24 cellular contexts compared by ENCODE assay signal in genomic region chr5:154949758-154950157, GRCh38.
"Had no signal": no experiment of that assay in that cellular context is flagged by ENCODE, and none has a peak within 500 bp of the region (broad histone marks: within the 10 kb centered on the region; RNA-seq: fewer than 3 reads in every experiment).

No MANE protein-coding gene starts in this region.

- H3K4me3 ChIP-seq: cardiac muscle cell, esophagus squamous epithelium, left ventricle myocardium inferior, right lobe of liver, stomach, suprapubic skin, tibial nerve had no signal

- FAIRE-seq: small intestine had no signal

- H3K9me3 Mint-ChIP-seq: activated naive CD4-positive, alpha-beta T cell treated with anti-CD3 and anti-CD28 coated beads, Interleukin-2, amount 50 U/mL, for 72 hours; activated T-cell treated with anti-CD3 and anti-CD28 coated beads, Interleukin-2, amount 50 U/mL, for 24 hours; activated T-helper 17 cell treated with anti-CD3 and anti-CD28 coated beads, Interleukin-2, amount 50 U/mL, for 72 hours; dendritic cell treated with granulocyte-macrophage colony-stimulating factor and Interleukin-4, amounts not matched to agents 40 ng/mL and 50 ng/mL, for 4 days; nephron progenitor cell; stimulated activated memory B cell treated with anti-CD40 and anti-IgM and Interleukin-4, amounts not matched to agents 10 μg/mL and 1 μg/mL and 100 μg/mL, for 72 hours; WTC11 had no signal

- H3K27me3 ChIP-seq: cardiac muscle cell, esophagus squamous epithelium, right lobe of liver, stomach, suprapubic skin, tibial nerve had no signal

- DNase-seq: activated CD4-positive, alpha-beta T cell treated with anti-CD3 and anti-CD28 coated beads, Interleukin-2, amount 50 U/mL, for 4 hours; activated CD8-positive, alpha-beta memory T cell treated with anti-CD3 and anti-CD28 coated beads for 24 hours; activated CD8-positive, alpha-beta memory T cell treated with anti-CD3 and anti-CD28 coated beads, Interleukin-2, amount 50 U/mL, for 4 hours; activated T-cell treated with anti-CD3 and anti-CD28 coated beads, Interleukin-2, amount 50 U/mL, for 24 hours; amygdala; effector CD8-positive, alpha-beta T cell; esophagus squamous epithelium; kidney glomerular epithelial cell; left ventricle myocardium inferior; midbrain; nephron progenitor cell; right lobe of liver; small intestine; stimulated activated CD4-positive, alpha-beta T cell treated with anti-CD3 and anti-CD28 coated beads, Interleukin-2, amount 100 ng/mL, for 24 hours; stomach; T1000 had no signal

- ATAC-seq: activated naive CD4-positive, alpha-beta T cell treated with anti-CD3 and anti-CD28 coated beads, Interleukin-2, amount 50 U/mL, for 72 hours; activated T-helper 17 cell treated with anti-CD3 and anti-CD28 coated beads, Interleukin-2, amount 50 U/mL, for 72 hours; right lobe of liver; stimulated activated memory B cell treated with anti-CD40 and anti-IgM and Interleukin-4, amounts not matched to agents 10 μg/mL and 1 μg/mL and 100 μg/mL, for 72 hours; WTC11 had no signal

- H3K4me3 Mint-ChIP-seq: activated T-cell treated with anti-CD3 and anti-CD28 coated beads, Interleukin-2, amount 50 U/mL, for 24 hours; activated T-helper 17 cell treated with anti-CD3 and anti-CD28 coated beads, Interleukin-2, amount 50 U/mL, for 72 hours; dendritic cell treated with granulocyte-macrophage colony-stimulating factor and Interleukin-4, amounts not matched to agents 40 ng/mL and 50 ng/mL, for 4 days; nephron progenitor cell; stimulated activated memory B cell treated with anti-CD40 and anti-IgM and Interleukin-4, amounts not matched to agents 10 μg/mL and 1 μg/mL and 100 μg/mL, for 72 hours; WTC11 had no signal

- H3K4me1 Mint-ChIP-seq: nephron progenitor cell, WTC11 had no signal

- H3K27me3 Mint-ChIP-seq: activated T-cell treated with anti-CD3 and anti-CD28 coated beads, Interleukin-2, amount 50 U/mL, for 24 hours; activated T-helper 17 cell treated with anti-CD3 and anti-CD28 coated beads, Interleukin-2, amount 50 U/mL, for 72 hours; dendritic cell treated with granulocyte-macrophage colony-stimulating factor and Interleukin-4, amounts not matched to agents 40 ng/mL and 50 ng/mL, for 4 days; stimulated activated memory B cell treated with anti-CD40 and anti-IgM and Interleukin-4, amounts not matched to agents 10 μg/mL and 1 μg/mL and 100 μg/mL, for 72 hours had no signal

- H3K36me3 ChIP-seq: cardiac muscle cell, right lobe of liver, suprapubic skin had no signal

- H3K27ac Mint-ChIP-seq: activated naive CD4-positive, alpha-beta T cell treated with anti-CD3 and anti-CD28 coated beads, Interleukin-2, amount 50 U/mL, for 72 hours; activated T-cell treated with anti-CD3 and anti-CD28 coated beads, Interleukin-2, amount 50 U/mL, for 24 hours; activated T-helper 17 cell treated with anti-CD3 and anti-CD28 coated beads, Interleukin-2, amount 50 U/mL, for 72 hours; dendritic cell treated with granulocyte-macrophage colony-stimulating factor and Interleukin-4, amounts not matched to agents 40 ng/mL and 50 ng/mL, for 4 days; nephron progenitor cell; stimulated activated memory B cell treated with anti-CD40 and anti-IgM and Interleukin-4, amounts not matched to agents 10 μg/mL and 1 μg/mL and 100 μg/mL, for 72 hours; WTC11 had no signal
